26 cellular contexts compared by ENCODE assay signal in the genomic region with DNA sequence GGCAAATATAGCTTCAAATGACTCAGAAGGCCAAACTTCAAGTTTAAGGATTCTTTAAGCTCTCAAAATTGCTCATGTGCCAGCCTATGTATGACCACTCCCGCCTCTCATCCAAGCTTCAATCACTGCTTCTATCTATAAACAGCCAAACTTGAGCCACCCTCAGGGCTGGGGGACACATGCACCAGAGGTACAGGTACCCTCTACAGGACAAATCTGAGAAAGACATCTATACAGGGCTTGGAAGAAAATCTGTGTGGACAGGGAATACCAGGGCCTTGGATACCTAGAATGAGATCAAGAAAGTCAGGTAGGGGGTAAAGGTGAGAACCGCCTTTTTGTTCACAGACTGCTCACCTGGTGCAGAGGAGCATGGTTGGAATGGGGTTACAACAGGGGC.
"Had no signal": no experiment of that assay in that cellular context is flagged by ENCODE, and none has a peak within 500 bp of the region (broad histone marks: within the 10 kb centered on the region; RNA-seq: fewer than 3 reads in every experiment).

No MANE protein-coding gene starts in this region.

- H3K9me3 ChIP-seq: pancreas, prostate gland, vagina had no signal

- H3K27me3 ChIP-seq: gastroesophageal sphincter, pancreas, vagina had no signal

- H3K36me3 ChIP-seq: gastroesophageal sphincter, pancreas, prostate gland, vagina had no signal

- DNase-seq: activated CD4-positive, alpha-beta T cell treated with anti-CD3 and anti-CD28 coated beads, Interleukin-2, amount 50 U/mL, for 1 hour; activated CD8-positive, alpha-beta T cell treated with anti-CD3 and anti-CD28 coated beads for 36 hours; activated naive CD4-positive, alpha-beta T cell; activated T-cell treated with anti-CD3 and anti-CD28 coated beads, Interleukin-2, amount 50 U/mL, for 4 hours; dermis blood vessel endothelial cell; effector CD4-positive, alpha-beta T cell; hippocampal formation; immature natural killer cell; midbrain; naive thymus-derived CD4-positive, alpha-beta T cell; nucleus accumbens; pancreas; retina; stimulated activated CD4-positive, alpha-beta T cell treated with anti-CD3 and anti-CD28 coated beads, Interleukin-1b, Interleukin-23, amount 100 ng/mL, for 48 hours; stimulated activated CD4-positive, alpha-beta T cell treated with anti-CD3 and anti-CD28 coated beads, Interleukin-4, amount 100 ng/mL, for 4 hours; stimulated activated CD8-positive, alpha-beta memory T cell treated with anti-CD3 and anti-CD28 coated beads, Interleukin-4, amount 100 ng/mL, for 48 hours; stimulated activated naive CD8-positive, alpha-beta T cell treated with anti-CD3 and anti-CD28 coated beads, Interleukin-15, amount 100 ng/mL, for 72 hours; substantia nigra; T-helper 9 cell had no signal

- H3K4me1 ChIP-seq: gastroesophageal sphincter, pancreas, prostate gland, vagina had no signal

- ATAC-seq: activated CD8-positive, alpha-beta T cell treated with anti-CD3 and anti-CD28 coated beads for 36 hours; activated naive CD4-positive, alpha-beta T cell treated with anti-CD3 and anti-CD28 coated beads, Interleukin-2, amount 50 U/mL, for 72 hours; activated T-cell treated with anti-CD3 and anti-CD28 coated beads, Interleukin-2, amount 50 U/mL, for 4 hours; activated T-helper 17 cell treated with anti-CD3 and anti-CD28 coated beads, Interleukin-2, amount 50 U/mL, for 72 hours; gastroesophageal sphincter; naive thymus-derived CD4-positive, alpha-beta T cell; pancreas; stimulated activated memory B cell treated with anti-CD40 and anti-IgM and Interleukin-4, amounts not matched to agents 10 μg/mL and 1 μg/mL and 100 μg/mL, for 72 hours; stimulated activated naive CD8-positive, alpha-beta T cell treated with anti-CD3 and anti-CD28 coated beads, Interleukin-15, amount 100 ng/mL, for 72 hours had no signal

- H3K4me3 ChIP-seq: gastroesophageal sphincter, pancreas, prostate gland, smooth muscle cell, vagina had no signal

- H3K27ac ChIP-seq: gastroesophageal sphincter, pancreas, prostate gland, vagina had no signal

- H3K4me2 ChIP-seq: smooth muscle cell had no signal
